In the genomic region with DNA sequence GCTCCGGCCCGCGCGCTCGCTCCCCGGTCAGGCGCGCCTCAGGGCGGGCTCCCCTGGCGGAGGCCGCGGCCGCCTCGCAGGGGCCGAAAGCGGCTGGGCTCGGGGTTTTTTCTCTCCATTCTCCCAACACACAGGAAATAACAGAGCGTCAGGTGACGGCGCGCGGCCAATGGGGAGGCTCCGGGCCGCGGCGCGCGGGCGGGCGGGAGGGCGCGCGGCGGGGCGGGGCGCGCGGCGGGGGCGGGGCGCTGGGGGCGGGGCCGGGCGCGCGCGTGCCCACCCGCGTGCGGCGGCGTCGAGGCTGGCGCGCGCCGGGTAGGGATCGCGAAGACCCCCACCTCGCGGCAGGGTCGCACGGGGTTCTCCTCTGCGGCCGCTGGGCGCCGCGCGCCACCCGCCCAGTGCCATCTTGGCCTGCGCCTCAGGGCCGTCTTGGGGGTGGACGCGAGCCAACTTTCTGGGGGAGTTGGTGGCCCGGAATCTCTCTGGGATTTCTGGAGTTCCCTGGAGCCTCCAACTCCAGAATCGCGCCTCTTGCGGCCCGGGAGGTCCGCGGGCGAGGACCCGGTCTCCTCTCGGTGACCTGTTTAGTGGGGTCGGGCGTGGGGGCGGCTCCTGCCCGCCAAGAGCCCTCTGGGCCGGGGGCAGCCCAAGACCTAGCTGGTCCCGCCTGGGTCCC, we compare ENCODE assay signal across 8 cellular contexts. TPM values are rescaled to one million over a fixed set of nuclear protein-coding genes. Genes with fewer than 3 reads are reported as not detected.
DNase-seq lines count a peak whose midpoint lies in the region; ATAC-seq and TF ChIP-seq lines count a peak whose summit lies in the region.

TSS of gene TCF20 (minus strand) at position 142 of the 679 bp plus-strand sequence. CDS start 55,348 bp downstream, outside the sequence.

- DNase-seq in G401 (ENCODE audit: low spot score) (peak; percentile 75), GM23338 (ENCODE audit: low spot score) (peak; percentile 89), MG63 (peak; percentile 74), T-cell (peak; percentile 60 to 86 (median 76)), adipocyte (ENCODE audit: low read depth) (peak; percentile 92), heart left ventricle (peak; percentile 78 to 89 (median 85)), posterior cingulate gyrus (peak; percentile 62 to 96 (median 74)), transverse colon (peak; percentile 83)

- H3K4me3 ChIP-seq in GM23338, result peak within 1 kb of the TSS; percentile 93
- peak within 1 kb of the TSS; percentile 90 for H3K4me3 ChIP-seq in MG63
- H3K4me3 ChIP-seq in adipocyte (ENCODE audit: low read length), result peak within 1 kb of the TSS; percentile 92
- peak within 1 kb of the TSS; percentile 83 to 99 (median 98) for H3K4me3 ChIP-seq in heart left ventricle
- peak within 1 kb of the TSS; percentile 70 to 98 (median 87) for H3K4me3 ChIP-seq in transverse colon

- peak within 1 kb of the TSS; percentile 95 for H3K4me2 ChIP-seq in GM23338

- H3K4me1 ChIP-seq in GM23338 (ENCODE audit: insufficient read depth), result peaks cover 26% of the 10 kb centered on the region
- H3K4me1 ChIP-seq in adipocyte (ENCODE audit: control insufficient read depth, insufficient read depth, low read length), result peaks cover 8% of the 10 kb centered on the region
- H3K4me1 ChIP-seq in heart left ventricle, result peaks cover 2 to 40% (median 14%) of the 10 kb centered on the region in 12 donors
- H3K4me1 ChIP-seq in transverse colon, result peaks cover 0 to 22% (median 13%) of the 10 kb centered on the region in 4 donors

- CTCF ChIA-PET in T-cell (lab: Charles Lee), result no interaction called here

- WGBS in heart left ventricle, 4 donors, result 5 to 17% (median 7%) methylated on average over 25 to 90 of the region's 90 CpGs
- WGBS in transverse colon (ENCODE audit: low coverage in 1 of 2), 2 donors, result 0% methylated on average over 7 of the region's 90 CpGs; no CpG with 5 or more reads in 1 of the 2 donors

- TF ChIP-seq POLR2A in heart left ventricle (IDR thresholded peaks at IDR 0.05), result no peak
- no peak for TF ChIP-seq POLR2A in transverse colon (IDR thresholded peaks at IDR 0.05)

- H3K9ac ChIP-seq in adipocyte (ENCODE audit: low read length), result peak within 1 kb of the TSS; percentile 88

- peaks cover 35% of the 10 kb centered on the region for H3K4me1 Mint-ChIP-seq in GM23338
- H3K4me1 Mint-ChIP-seq in T-cell, result peaks cover 36 to 40% (median 38%) of the 10 kb centered on the region in 3 donors

- 0 out of 2 replicates have a peak, but pooled peaks cover 14% of the 10 kb centered on the region for H3F3A ChIP-seq in GM23338 (replicated peaks; ENCODE audit: low read depth)

- H3K36me3 Mint-ChIP-seq in GM23338 (ENCODE audit: low read depth) (no peaks in the 10 kb centered on the region; the same call in 2 of the 3 replicates), T-cell (no peaks in the 10 kb centered on the region)

- H3K9me3 Mint-ChIP-seq in GM23338, result no peaks in the 10 kb centered on the region; the same call in 1 of the 3 replicates
- H3K9me3 Mint-ChIP-seq in T-cell, result no peaks in the 10 kb centered on the region

- H3K9me3 ChIP-seq in MG63 (no peaks in the 10 kb centered on the region), adipocyte (ENCODE audit: control insufficient read depth, low read length) (no peaks in the 10 kb centered on the region), heart left ventricle (no peaks in the 10 kb centered on the region), transverse colon (no peaks in the 10 kb centered on the region)

- no peaks in the 10 kb centered on the region for H3K9me2 ChIP-seq in GM23338 (ENCODE audit: insufficient read depth)

- TF ChIP-seq EP300 in transverse colon (IDR thresholded peaks at IDR 0.05; ENCODE audit: low read depth), result no peak

- in situ Hi-C loops in G401 (cut with HindIII; ENCODE audit: low sequenced_read_pairs), result no loop called here
- in situ Hi-C loops in transverse colon (cut with MboI; ENCODE audit: low pct_ligation_motif_present in 1 of 4, low pct_unique_long_range_greater_than_20kb in 1 of 4, low sequenced_read_pairs in 3 of 4), result no loop called here

- H3K27me3 ChIP-seq in GM23338 (ENCODE audit: insufficient read depth) (peaks cover 6% of the 10 kb centered on the region; the same call in 1 of the 2 replicates), MG63 (no peaks in the 10 kb centered on the region), adipocyte (replicated peaks; ENCODE audit: control insufficient read depth, insufficient read depth, low read length) (no peaks in the 10 kb centered on the region), heart left ventricle (no peaks in the 10 kb centered on the region), transverse colon (no peaks in the 10 kb centered on the region)

- intact Hi-C loops in heart left ventricle (cut with DNase I), result loop anchor here in 5 of 10 donors (5.0 to 10.0 kb wide), 5 partner anchors 103 to 196 kb away; partner anchors contain the start of genes NFAM1 (in 2 of the 5), NAGA (in 1 of the 5), PHETA2 (in 1 of the 5) and SMDT1 (in 1 of the 5)
- intact Hi-C loops in posterior cingulate gyrus (cut with DNase I), result no loop called here
- intact Hi-C loops in transverse colon (cut with DNase I; ENCODE audit: low total_unique reads), result no loop called here

- ATAC-seq in GM23338 (peak; percentile 4), T-cell (replicated peaks in 1 of 4) (peak; percentile 77 to 89 (median 82)), heart left ventricle (peak; percentile 74 to 83 (median 83))

- H3K4me3 Mint-ChIP-seq in GM23338, result peak within 1 kb of the TSS; percentile 85
- peak within 1 kb of the TSS; percentile 84 to 92 (median 91) for H3K4me3 Mint-ChIP-seq in T-cell

- H4K20me1 ChIP-seq in GM23338 (replicated peaks; ENCODE audit: insufficient read depth), result peaks cover 36% of the 10 kb centered on the region

- peak within 1 kb of the TSS; percentile 39 for H3K27ac Mint-ChIP-seq in GM23338
- peak within 1 kb of the TSS; percentile 79 to 85 for H3K27ac Mint-ChIP-seq in T-cell

- H3K36me3 ChIP-seq in GM23338 (ENCODE audit: insufficient read depth) (no peaks in the 10 kb centered on the region), MG63 (no peaks in the 10 kb centered on the region; the same call in 1 of the 2 replicates), adipocyte (ENCODE audit: control insufficient read depth, insufficient read depth, low read length, severe bottlenecking) (no peaks in the 10 kb centered on the region), heart left ventricle (no peaks in the 10 kb centered on the region), transverse colon (no peaks in the 10 kb centered on the region)

- H2AFZ ChIP-seq in GM23338, result peak within 1 kb of the TSS; percentile 66; the same call in 1 of the 2 replicates

- TF ChIP-seq CTCF in GM23338 (conservative IDR thresholded peaks at IDR 0.05; ENCODE audit: low read depth in 2 of 2), result peak in 1 of 2 experiments; percentile 20; a peak in 1 of 4 replicates
- TF ChIP-seq CTCF in heart left ventricle (IDR thresholded peaks at IDR 0.05), result no peak
- TF ChIP-seq CTCF in transverse colon (IDR thresholded peaks at IDR 0.05), result no peak

- peaks cover 24% of the 10 kb centered on the region for H3K27me3 Mint-ChIP-seq in GM23338 (ENCODE audit: insufficient read depth, low read depth, poor library complexity)
- no peaks in the 10 kb centered on the region for H3K27me3 Mint-ChIP-seq in T-cell

- POLR2A ChIA-PET in T-cell (lab: Charles Lee), result no interaction called here

- peak within 1 kb of the TSS; percentile 79; the same call in 1 of the 2 replicates for H3K27ac ChIP-seq in GM23338 (ENCODE audit: low read depth)
- peak within 1 kb of the TSS; percentile 43 to 89 (median 84) for H3K27ac ChIP-seq in heart left ventricle
- peak within 1 kb of the TSS; percentile 91 to 97 (median 96) for H3K27ac ChIP-seq in transverse colon

- peaks cover 38% of the 10 kb centered on the region for H3K79me2 ChIP-seq in GM23338 (replicated peaks; ENCODE audit: insufficient read depth)

TF ChIP-seq in GM23338, 12 proteins besides CTCF, POLR2A, EP300 and RAD21:
- peak; percentile 27; the same call in 1 of the 2 replicates for TF ChIP-seq POLR2AphosphoS5 (IDR thresholded peaks at IDR 0.05; ENCODE audit: low read depth)
- TF ChIP-seq, protein P1, sequence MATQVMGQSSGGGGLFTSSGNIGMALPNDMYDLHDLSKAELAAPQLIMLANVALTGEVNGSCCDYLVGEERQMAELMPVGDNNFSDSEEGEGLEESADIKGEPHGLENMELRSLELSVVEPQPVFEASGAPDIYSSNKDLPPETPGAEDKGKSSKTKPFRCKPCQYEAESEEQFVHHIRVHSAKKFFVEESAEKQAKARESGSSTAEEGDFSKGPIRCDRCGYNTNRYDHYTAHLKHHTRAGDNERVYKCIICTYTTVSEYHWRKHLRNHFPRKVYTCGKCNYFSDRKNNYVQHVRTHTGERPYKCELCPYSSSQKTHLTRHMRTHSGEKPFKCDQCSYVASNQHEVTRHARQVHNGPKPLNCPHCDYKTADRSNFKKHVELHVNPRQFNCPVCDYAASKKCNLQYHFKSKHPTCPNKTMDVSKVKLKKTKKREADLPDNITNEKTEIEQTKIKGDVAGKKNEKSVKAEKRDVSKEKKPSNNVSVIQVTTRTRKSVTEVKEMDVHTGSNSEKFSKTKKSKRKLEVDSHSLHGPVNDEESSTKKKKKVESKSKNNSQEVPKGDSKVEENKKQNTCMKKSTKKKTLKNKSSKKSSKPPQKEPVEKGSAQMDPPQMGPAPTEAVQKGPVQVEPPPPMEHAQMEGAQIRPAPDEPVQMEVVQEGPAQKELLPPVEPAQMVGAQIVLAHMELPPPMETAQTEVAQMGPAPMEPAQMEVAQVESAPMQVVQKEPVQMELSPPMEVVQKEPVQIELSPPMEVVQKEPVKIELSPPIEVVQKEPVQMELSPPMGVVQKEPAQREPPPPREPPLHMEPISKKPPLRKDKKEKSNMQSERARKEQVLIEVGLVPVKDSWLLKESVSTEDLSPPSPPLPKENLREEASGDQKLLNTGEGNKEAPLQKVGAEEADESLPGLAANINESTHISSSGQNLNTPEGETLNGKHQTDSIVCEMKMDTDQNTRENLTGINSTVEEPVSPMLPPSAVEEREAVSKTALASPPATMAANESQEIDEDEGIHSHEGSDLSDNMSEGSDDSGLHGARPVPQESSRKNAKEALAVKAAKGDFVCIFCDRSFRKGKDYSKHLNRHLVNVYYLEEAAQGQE (IDR thresholded peaks at IDR 0.05; ENCODE audit: unreplicated experiment), result no peak

RNA-seq across cellular contexts. Expression of gene TCF20, which starts in this region (rescaled TPM):
- 18.4 and 25.5 TPM in 2 replicates for total RNA-seq in G401 (2014; rRNA removed; shearing (Covaris generic))
- total RNA-seq in GM23338 (2014; rRNA removed; shearing (Covaris generic)), result 57.5 and 68.7 TPM in 2 replicates
- polyA plus RNA-seq in GM23338 (2016; fragmentation: Nextera tagmentation; extraction: Ambion mirVana) (6.4 and 6.6 TPM in 2 replicates), heart left ventricle (1 to 10 TPM; 5.2 to 8.0 TPM)
- 9.6 and 13.0 TPM in 2 replicates for total RNA-seq in MG63 (2014; rRNA removed; shearing (Covaris generic); ENCODE audit: low replicate concordance)
- total RNA-seq in T-cell (10 to 100 TPM; 84.2 to 98.8 (median 88.5) TPM), heart left ventricle (10 to 100 TPM; 12.1 to 25.7 (median 15.8) TPM), transverse colon (10 to 100 TPM; 30.3 to 43.7 (median 42.3) TPM)

Comparison
In these comparisons a context has a peak if more than half of its experiments do, and no peak if none do; other contexts are left out.
1. Peak in every context shown above with its lines: DNase-seq, ATAC-seq, H3K4me3 ChIP-seq and H3K27ac ChIP-seq.
2. ATAC-seq: peak in every context shown above with its lines; median percentile 83 in heart left ventricle; 82 in T-cell; 4 in GM23338.